Comparison of ENCODE assay signal across 26 cellular contexts in genomic region chr13:48950507-48950886, GRCh38. TPM values are rescaled to one million over a fixed set of nuclear protein-coding genes. Genes with fewer than 3 reads are reported as not detected.
DNase-seq lines count a peak whose midpoint lies in the region; FAIRE-seq and TF ChIP-seq lines count a peak whose summit lies in the region.
"Had no signal": no experiment of that assay in that cellular context is flagged by ENCODE, and none has a peak within 500 bp of the region (broad histone marks: within the 10 kb centered on the region; RNA-seq: fewer than 3 reads in every experiment).

No MANE protein-coding gene starts in this region.

- H3K36me3 ChIP-seq in breast epithelium (no peaks in the 10 kb centered on the region), SK-N-SH (replicated peaks in 1 of 2; ENCODE audit: control insufficient read depth in 1 of 2, insufficient read depth in 2 of 2, low read length in 1 of 2) (no peaks in the 10 kb centered on the region)
- H3K36me3 ChIP-seq: left lung, neural progenitor cell had no signal

- FAIRE-seq in urothelium cell line (lab: Jason Lieb, UNC) = no peak
- FAIRE-seq: G401.6, GM19239, H1 had no signal

- 27% methylated on average over 1 of the region's 1 CpG for WGBS in SK-N-SH (ENCODE audit: low lambda C conversion rate)

- TF ChIP-seq RAD21 in SK-N-SH (IDR thresholded peaks at IDR 0.05; ENCODE audit: low read length) = no peak

- H3K4me1 Mint-ChIP-seq in MCF 10A (ENCODE audit: insufficient read depth, unreplicated experiment) = peaks cover 31% of the 10 kb centered on the region
- H3K4me1 Mint-ChIP-seq: activated naive CD4-positive, alpha-beta T cell treated with anti-CD3 and anti-CD28 coated beads, Interleukin-2, amount 10 ng/mL, durations not matched to agents 7 days and 5 days had no signal

- 0 out of 2 replicates have a peak overlapping the region, but pooled peaks have one; percentile 42 for H2AFZ ChIP-seq in SK-N-SH (ENCODE audit: low read depth)
- H2AFZ ChIP-seq: neural progenitor cell had no signal

- DNase-seq in MCF 10A (ENCODE audit: unreplicated experiment) (no peak), breast epithelium (ENCODE audit: low spot score in 2 of 2) (no peak), SK-N-SH (no peak), epithelial cell of prostate (ENCODE audit: low read depth, low spot score) (no peak), urothelium cell line (ENCODE audit: low spot score) (peak; percentile 28), SKM-1 treated with dmso at 0.1 percent for 144 hours (lab: John Stamatoyannopoulos, UW; ENCODE audit: unreplicated experiment) (no peak), NCI-H2029 treated with DMSO at 0.1 percent for 48 hours (lab: John Stamatoyannopoulos, UW) (no peak)
- DNase-seq in activated T-cell treated with anti-CD3 and anti-CD28 coated beads, Interleukin-2, amount 50 U/mL, for 1 hour = no peak
- DNase-seq: 8988T; activated CD4-positive, alpha-beta T cell treated with anti-CD3 and anti-CD28 coated beads, Interleukin-2, amount 50 U/mL, for 4 hours; activated naive CD4-positive, alpha-beta T cell treated with anti-CD3 and anti-CD28 coated beads, Interleukin-2, amount 10 ng/mL, durations not matched to agents 7 days and 5 days; activated T-cell treated with anti-CD3 and anti-CD28 coated beads for 4 hours; body of pancreas; left lung; NCI-H510A; psoas muscle; Right ventricle myocardium superior; stimulated activated CD4-positive, alpha-beta T cell treated with anti-CD3 and anti-CD28 coated beads, Interleukin-4, amount 100 ng/mL, for 4 hours had no signal

- no peaks in the 10 kb centered on the region for H3K9me3 Mint-ChIP-seq in MCF 10A (ENCODE audit: unreplicated experiment)
- H3K9me3 Mint-ChIP-seq: activated naive CD4-positive, alpha-beta T cell treated with anti-CD3 and anti-CD28 coated beads, Interleukin-2, amount 10 ng/mL, durations not matched to agents 7 days and 5 days; dendritic cell treated with granulocyte-macrophage colony-stimulating factor and Interleukin-4, amounts not matched to agents 40 ng/mL and 50 ng/mL, for 4 days; neural progenitor cell; T-helper 1 cell treated with Interleukin-12 subunit alpha and Interleukin-12 subunit beta and Interleukin-4 antibody, amounts not matched to agents 30 μg/mL and 1 μg/mL, for 36 hours had no signal

- peak overlapping the region; percentile 0 for H3K27ac Mint-ChIP-seq in MCF 10A (ENCODE audit: low read depth, unreplicated experiment)
- H3K27ac Mint-ChIP-seq: activated naive CD4-positive, alpha-beta T cell treated with anti-CD3 and anti-CD28 coated beads, Interleukin-2, amount 10 ng/mL, durations not matched to agents 7 days and 5 days; dendritic cell treated with granulocyte-macrophage colony-stimulating factor and Interleukin-4, amounts not matched to agents 40 ng/mL and 50 ng/mL, for 4 days; neural progenitor cell; T-helper 1 cell treated with Interleukin-12 subunit alpha and Interleukin-12 subunit beta and Interleukin-4 antibody, amounts not matched to agents 30 μg/mL and 1 μg/mL, for 36 hours had no signal

- H3K9me3 ChIP-seq in breast epithelium = no peaks in the 10 kb centered on the region
- H3K9me3 ChIP-seq in SK-N-SH = no peaks in the 10 kb centered on the region
- H3K9me3 ChIP-seq: body of pancreas, left lung, psoas muscle had no signal

- H3K27me3 Mint-ChIP-seq in MCF 10A (ENCODE audit: insufficient read depth, unreplicated experiment) = no peaks in the 10 kb centered on the region
- H3K27me3 Mint-ChIP-seq: dendritic cell treated with granulocyte-macrophage colony-stimulating factor and Interleukin-4, amounts not matched to agents 40 ng/mL and 50 ng/mL, for 4 days had no signal

- no peaks in the 10 kb centered on the region for H4K20me1 ChIP-seq in SK-N-SH (ENCODE audit: insufficient read depth)

- H3K4me3 Mint-ChIP-seq in MCF 10A (ENCODE audit: unreplicated experiment) = no peak overlapping the region
- H3K4me3 Mint-ChIP-seq: activated naive CD4-positive, alpha-beta T cell treated with anti-CD3 and anti-CD28 coated beads, Interleukin-2, amount 10 ng/mL, durations not matched to agents 7 days and 5 days; dendritic cell treated with granulocyte-macrophage colony-stimulating factor and Interleukin-4, amounts not matched to agents 40 ng/mL and 50 ng/mL, for 4 days; neural progenitor cell; T-helper 1 cell treated with Interleukin-12 subunit alpha and Interleukin-12 subunit beta and Interleukin-4 antibody, amounts not matched to agents 30 μg/mL and 1 μg/mL, for 36 hours had no signal

- no peaks in the 10 kb centered on the region for H3K79me2 ChIP-seq in SK-N-SH (ENCODE audit: insufficient read depth)

- H3K9me2 ChIP-seq in SK-N-SH = no peaks in the 10 kb centered on the region

- CTCF ChIA-PET in MCF 10A (lab: Yijun Ruan, JAX) (no interaction called here), SK-N-SH (lab: Yijun Ruan, JAX) (no interaction called here)

- no peak for TF ChIP-seq CTCF in MCF 10A (IDR thresholded peaks at IDR 0.05; ENCODE audit: unreplicated experiment)
- TF ChIP-seq CTCF in breast epithelium (IDR thresholded peaks at IDR 0.05) = no peak
- TF ChIP-seq CTCF in SK-N-SH (IDR thresholded peaks at IDR 0.05) = no peak

- no peak overlapping the region for H3K9ac ChIP-seq in SK-N-SH
- H3K9ac ChIP-seq: neural progenitor cell had no signal

- no peak overlapping the region for H3K4me3 ChIP-seq in breast epithelium
- H3K4me3 ChIP-seq in SK-N-SH (ENCODE audit: low read depth in 2 of 2, low read length in 1 of 2) = no peak overlapping the region
- H3K4me3 ChIP-seq: body of pancreas, left lung, neural progenitor cell, psoas muscle had no signal

- H3K27me3 ChIP-seq in breast epithelium (no peaks in the 10 kb centered on the region), SK-N-SH (ENCODE audit: insufficient read depth) (no peaks in the 10 kb centered on the region)
- H3K27me3 ChIP-seq: body of pancreas, left lung, neural progenitor cell had no signal

- no peaks in the 10 kb centered on the region for H3K36me3 Mint-ChIP-seq in MCF 10A (ENCODE audit: insufficient read depth, unreplicated experiment)
- H3K36me3 Mint-ChIP-seq: activated naive CD4-positive, alpha-beta T cell treated with anti-CD3 and anti-CD28 coated beads, Interleukin-2, amount 10 ng/mL, durations not matched to agents 7 days and 5 days; neural progenitor cell had no signal

- no peaks in the 10 kb centered on the region for H3F3A ChIP-seq in SK-N-SH (replicated peaks; ENCODE audit: insufficient read depth)

- no peak; a peak in 1 of 4 replicates for TF ChIP-seq EP300 in SK-N-SH (IDR thresholded peaks at IDR 0.05; ENCODE audit: borderline replicate concordance in 1 of 2, low read depth in 1 of 2, low read length in 1 of 2)

- no peak for TF ChIP-seq POLR2A in breast epithelium (IDR thresholded peaks at IDR 0.05)

- intact Hi-C loops in MCF 10A (cut with micrococcal nuclease) = no loop called here
- intact Hi-C loops in breast epithelium (cut with DNase I; ENCODE audit: low total_unique reads) = no loop called here

- BruUV-seq in MCF 10A (replicated peaks; lab: Mats Ljungman, UMichigan) = no TSS peak

- H3K4me1 ChIP-seq in breast epithelium (no peaks in the 10 kb centered on the region), SK-N-SH (ENCODE audit: control insufficient read depth in 1 of 2, insufficient read depth in 2 of 2, low read depth in 1 of 2, low read length in 1 of 2) (peaks cover 0 to 5% of the 10 kb centered on the region in 2 experiments; a peak in 2 of 4 replicates)
- H3K4me1 ChIP-seq: body of pancreas, left lung, psoas muscle had no signal

- H3K27ac ChIP-seq in breast epithelium = peak overlapping the region in 1 of 2 donors; percentile 44
- peak overlapping the region in 1 of 2 experiments; percentile 93; a peak in 2 of 4 replicates for H3K27ac ChIP-seq in SK-N-SH (ENCODE audit: low read depth in 2 of 2, low read length in 1 of 2)
- H3K27ac ChIP-seq in epithelial cell of prostate = peak overlapping the region; percentile 77
- H3K27ac ChIP-seq: body of pancreas, C4-2B, left lung, neural progenitor cell, psoas muscle, VCaP had no signal

- no peak overlapping the region for H3K4me2 ChIP-seq in SK-N-SH
- H3K4me2 ChIP-seq: neural progenitor cell had no signal

- POLR2A ChIA-PET in MCF 10A (lab: Yijun Ruan, JAX) = no interaction called here
- POLR2A ChIA-PET in SK-N-SH (lab: Yijun Ruan, JAX) = no interaction called here

TF ChIP-seq in SK-N-SH, 30 proteins besides CTCF, POLR2A, EP300 and RAD21:
- TF ChIP-seq FOSL2 (IDR thresholded peaks at IDR 0.05; ENCODE audit: borderline replicate concordance, low read depth) = peak; percentile 49; the same call in 1 of the 2 replicates
- TF ChIP-seq RFX5 (IDR thresholded peaks at IDR 0.05; ENCODE audit: low read length) = no peak
- TF ChIP-seq TCF12 (IDR thresholded peaks at IDR 0.05) = peak; percentile 77
- TF ChIP-seq MAX (IDR thresholded peaks at IDR 0.05; ENCODE audit: low read depth) = no peak
- TF ChIP-seq ELF1 (IDR thresholded peaks at IDR 0.05) = no peak
- TF ChIP-seq RXRA (IDR thresholded peaks at IDR 0.05; ENCODE audit: borderline replicate concordance, low read depth) = no peak
- TF ChIP-seq GATA2 (CRISPR knock-in tag; IDR thresholded peaks at IDR 0.05) = no peak
- no peak for TF ChIP-seq NRF1 (IDR thresholded peaks at IDR 0.05; ENCODE audit: low read depth, low read length)
- peak; percentile 23; the same call in 1 of the 2 replicates for TF ChIP-seq TEAD4 (IDR thresholded peaks at IDR 0.05; ENCODE audit: borderline replicate concordance, insufficient read depth)
- no peak for TF ChIP-seq EZH2phosphoT487 (IDR thresholded peaks at IDR 0.05; ENCODE audit: borderline replicate concordance, low read depth)
- TF ChIP-seq SIN3A (IDR thresholded peaks at IDR 0.05; ENCODE audit: borderline replicate concordance, low read depth, low read length) = no peak
- peak; percentile 62 for TF ChIP-seq JUND (IDR thresholded peaks at IDR 0.05)
- TF ChIP-seq NFIC (IDR thresholded peaks at IDR 0.05; ENCODE audit: borderline replicate concordance) = no peak
- no peak for TF ChIP-seq YY1 (IDR thresholded peaks at IDR 0.05; ENCODE audit: low read depth)
- TF ChIP-seq TAF1 (IDR thresholded peaks at IDR 0.05; ENCODE audit: borderline replicate concordance, low read depth, low read length) = no peak
- no peak for TF ChIP-seq GABPA (IDR thresholded peaks at IDR 0.05; ENCODE audit: low read depth)

RNA-seq across cellular contexts. Expression of gene FNDC3A, which starts 25.2 kb away (rescaled TPM):
- 61.4 and 63.0 TPM in 2 replicates for total RNA-seq in MCF 10A (2022)
- 10 to 100 TPM; 45.3 to 85.8 (median 57.7) TPM for total RNA-seq in breast epithelium
- polyA plus RNA-seq in SK-N-SH (2012; rRNA removed) = 27.7 and 37.7 TPM in 2 replicates
- 33.6 and 36.5 TPM in 2 replicates for polyA plus RNA-seq in SK-N-SH (2012; cell fraction: cytosol; rRNA removed)
- 21.3 and 56.2 TPM in 2 replicates for polyA plus RNA-seq in SK-N-SH (2012; cell fraction: nucleus; rRNA removed)
